In the genomic region with DNA sequence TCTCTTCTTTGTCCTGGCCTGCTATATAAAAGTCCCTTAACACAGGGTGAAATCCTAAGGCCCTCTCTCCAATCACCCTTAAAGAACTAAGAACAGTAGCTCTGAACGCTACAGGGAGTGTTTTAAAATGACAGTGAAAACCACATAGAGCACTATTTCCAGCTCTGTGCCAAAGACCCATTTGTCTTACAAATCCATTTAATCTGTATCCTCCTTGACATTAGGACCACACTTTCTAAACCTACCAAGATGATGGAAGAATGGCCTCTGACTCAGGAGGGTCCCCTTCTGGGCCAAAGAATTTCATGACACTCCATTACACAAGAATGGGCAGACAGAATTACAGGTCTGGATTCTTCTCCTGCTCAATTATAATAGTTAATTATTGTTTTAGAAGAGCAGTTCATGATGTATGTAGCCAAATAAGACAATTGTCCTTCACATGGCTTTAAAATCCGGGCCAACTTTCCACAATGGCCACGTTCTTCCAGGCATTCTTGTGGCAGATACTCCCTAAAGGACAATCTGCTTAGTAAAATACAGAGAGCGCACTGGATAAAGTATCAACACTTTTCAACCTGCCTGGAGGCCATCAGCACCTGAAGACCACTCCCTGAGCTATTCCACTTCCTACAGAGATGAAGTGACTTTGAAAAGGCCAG, we compare ENCODE assay signal across 11 cellular contexts.
DNase-seq lines count a peak whose midpoint lies in the region; ATAC-seq, FAIRE-seq and TF ChIP-seq lines count a peak whose summit lies in the region.
"Had no signal": no experiment of that assay in that cellular context is flagged by ENCODE, and none has a peak within 500 bp of the region (broad histone marks: within the 10 kb centered on the region; RNA-seq: fewer than 3 reads in every experiment).

No MANE protein-coding gene starts in this region.

- H3K4ac ChIP-seq in H9 (ENCODE audit: low read depth, low read length), result no peak overlapping the region

- peaks cover 6% of the 10 kb centered on the region for H3K36me3 ChIP-seq in upper lobe of right lung

- H3K4me3 Mint-ChIP-seq in H9 (no peak overlapping the region), T-cell (no peak overlapping the region)
- H3K4me3 Mint-ChIP-seq in naive thymus-derived CD8-positive, alpha-beta T cell, result no peak overlapping the region

- H3K4me1 Mint-ChIP-seq in H9 (peaks cover 22 to 35% of the 10 kb centered on the region in 2 experiments), T-cell (peaks cover 76 to 96% (median 95%) of the 10 kb centered on the region in 3 donors)
- peaks cover 35 to 95% (median 73%) of the 10 kb centered on the region in 4 donors for H3K4me1 Mint-ChIP-seq in naive thymus-derived CD8-positive, alpha-beta T cell

- no peak overlapping the region for H3T11ph ChIP-seq in H9 (ENCODE audit: low read length)

- no peak overlapping the region for H2BK120ac ChIP-seq in H9 (ENCODE audit: low read depth, low read length, poor library complexity, severe bottlenecking)

- no peak overlapping the region for H3K4me3 ChIP-seq in upper lobe of right lung
- H3K4me3 ChIP-seq: skin epidermis had no signal

- H3K4me2 ChIP-seq in H9 (ENCODE audit: insufficient read depth, insufficient read length, low read length), result no peak overlapping the region

- H2BK5ac ChIP-seq in H9 (ENCODE audit: insufficient read length, low read length), result no peak overlapping the region

- FAIRE-seq in GM18507 (lab: Jason Lieb, UNC), result peak; percentile 59

- no peak overlapping the region for H2AFZ ChIP-seq in H9 (ENCODE audit: low read length)

- DNase-seq in GM18507 (ENCODE audit: extremely low spot score, insufficient read length, low read depth), result no peak
- DNase-seq in H9, result no peak
- DNase-seq in T-cell, result no peak
- DNase-seq in naive thymus-derived CD8-positive, alpha-beta T cell, result no peak
- DNase-seq in NCI-H82 (lab: John Stamatoyannopoulos, UW), result no peak
- no peak for DNase-seq in upper lobe of right lung
- no peak for DNase-seq in foreskin melanocyte
- DNase-seq: NCI-H1694, T-helper 9 cell had no signal

- POLR2A ChIA-PET in T-cell (lab: Charles Lee), result no interaction called here
- POLR2A ChIA-PET in naive thymus-derived CD8-positive, alpha-beta T cell (lab: Charles Lee), result no interaction called here

- no CpG with 5 or more reads among the region's 4 CpGs for WGBS in H9 (ENCODE audit: extremely low coverage, insufficient read length, low lambda C conversion rate)

- H3K18ac ChIP-seq in H9 (ENCODE audit: insufficient read length, low read depth, low read length), result no peak overlapping the region

- no peak overlapping the region for H2AK5ac ChIP-seq in H9 (ENCODE audit: insufficient read length, low read length)

- H4K8ac ChIP-seq in H9 (replicated peaks; ENCODE audit: insufficient read length, low read depth, low read length), result no peak overlapping the region

- intact Hi-C loops in upper lobe of right lung (cut with DNase I), result no loop called here

- TF ChIP-seq CTCF in H9 (conservative IDR thresholded peaks at IDR 0.05) (no peak), upper lobe of right lung (IDR thresholded peaks at IDR 0.05) (no peak)

- H3K56ac ChIP-seq in H9 (ENCODE audit: insufficient read length, low read depth, low read length), result no peak overlapping the region

- H3K9me3 ChIP-seq in H9 (ENCODE audit: control insufficient read depth, low read depth, low read length) (no peaks in the 10 kb centered on the region), upper lobe of right lung (no peaks in the 10 kb centered on the region)

- H3K79me1 ChIP-seq in H9 (ENCODE audit: insufficient read depth, low read depth, low read length, poor library complexity, severe bottlenecking), result peaks cover 10% of the 10 kb centered on the region

- peaks cover 18% of the 10 kb centered on the region; the same call in 1 of the 2 replicates for H3K79me2 ChIP-seq in H9 (ENCODE audit: insufficient read depth, low read length)

- H3K27me3 ChIP-seq in H9 (ENCODE audit: insufficient read depth, low read length) (no peaks in the 10 kb centered on the region), upper lobe of right lung (no peaks in the 10 kb centered on the region)

- H3K9me3 Mint-ChIP-seq in H9 (no peaks in the 10 kb centered on the region), T-cell (no peaks in the 10 kb centered on the region)
- no peaks in the 10 kb centered on the region for H3K9me3 Mint-ChIP-seq in naive thymus-derived CD8-positive, alpha-beta T cell

- H3K27ac ChIP-seq in H9 (ENCODE audit: insufficient read length, low read depth, low read length) (no peak overlapping the region), upper lobe of right lung (no peak overlapping the region)

- H3K27ac Mint-ChIP-seq in H9, result peak overlapping the region in 2 of 3 experiments; percentile 19 to 27; a peak in 3 of 7 replicates
- peak overlapping the region; percentile 78 to 81 for H3K27ac Mint-ChIP-seq in T-cell
- H3K27ac Mint-ChIP-seq in naive thymus-derived CD8-positive, alpha-beta T cell, result peak overlapping the region in 6 of 10 donors; percentile 13 to 88 (median 38)

- no peak overlapping the region for H2BK12ac ChIP-seq in H9 (ENCODE audit: insufficient read length, low read depth, low read length)

- H3K23ac ChIP-seq in H9 (ENCODE audit: insufficient read length, low read depth, low read length), result no peak overlapping the region

- no peaks in the 10 kb centered on the region for H4K20me1 ChIP-seq in H9 (ENCODE audit: control insufficient read depth, insufficient read depth, insufficient read length)

- no peak overlapping the region for H3K14ac ChIP-seq in H9 (ENCODE audit: insufficient read depth, low read length)

- CTCF ChIA-PET in T-cell (lab: Charles Lee), result no interaction called here

- no peak overlapping the region for H2BK20ac ChIP-seq in H9 (ENCODE audit: low read depth, low read length, poor library complexity, severe bottlenecking)

- no peak overlapping the region for H3K9ac ChIP-seq in H9 (ENCODE audit: extremely low read depth, insufficient read length, low read length)

- H4K91ac ChIP-seq in H9 (ENCODE audit: insufficient read length, low read depth, low read length), result no peak overlapping the region

- H3K4me1 ChIP-seq in H9 (ENCODE audit: insufficient read depth, low read length) (peaks cover 2% of the 10 kb centered on the region; the same call in 1 of the 2 replicates), upper lobe of right lung (no peaks in the 10 kb centered on the region)

- no peak overlapping the region for H2BK15ac ChIP-seq in H9 (ENCODE audit: low read depth, low read length)

- ATAC-seq in T-cell (replicated peaks in 1 of 4) (no peak), HG03175 (IDR thresholded peaks at IDR 0.05; ENCODE audit: unreplicated experiment) (no peak), upper lobe of right lung (no peak)
- ATAC-seq in naive thymus-derived CD8-positive, alpha-beta T cell, result no peak

- H3K36me3 Mint-ChIP-seq in H9 (ENCODE audit: insufficient read depth in 1 of 3, low read depth in 3 of 3), result peaks cover 14 to 31% (median 15%) of the 10 kb centered on the region in 3 experiments; a peak in 6 of 7 replicates
- H3K36me3 Mint-ChIP-seq in T-cell, result peaks cover 42% of the 10 kb centered on the region
- H3K36me3 Mint-ChIP-seq in naive thymus-derived CD8-positive, alpha-beta T cell, result peaks cover 0 to 63% (median 11%) of the 10 kb centered on the region in 3 donors

- no peak overlapping the region for H4K5ac ChIP-seq in H9 (ENCODE audit: insufficient read length, low read depth, low read length)

- H3K23me2 ChIP-seq in H9 (ENCODE audit: insufficient read length, low read depth, low read length, poor library complexity, severe bottlenecking), result no peaks in the 10 kb centered on the region

- H3K27me3 Mint-ChIP-seq in H9 (ENCODE audit: low read depth) (no peaks in the 10 kb centered on the region), T-cell (no peaks in the 10 kb centered on the region)
- no peaks in the 10 kb centered on the region for H3K27me3 Mint-ChIP-seq in naive thymus-derived CD8-positive, alpha-beta T cell

Comparison
In these comparisons a context has a peak if more than half of its experiments do, and no peak if none do; other contexts are left out.
1. H3K27ac Mint-ChIP-seq: peak in every context shown above with its lines; median percentile 80 in T-cell; 38 in naive thymus-derived CD8-positive, alpha-beta T cell; 23 in H9.